Comparison of ENCODE assay signal across 22 cellular contexts in the genomic region with DNA sequence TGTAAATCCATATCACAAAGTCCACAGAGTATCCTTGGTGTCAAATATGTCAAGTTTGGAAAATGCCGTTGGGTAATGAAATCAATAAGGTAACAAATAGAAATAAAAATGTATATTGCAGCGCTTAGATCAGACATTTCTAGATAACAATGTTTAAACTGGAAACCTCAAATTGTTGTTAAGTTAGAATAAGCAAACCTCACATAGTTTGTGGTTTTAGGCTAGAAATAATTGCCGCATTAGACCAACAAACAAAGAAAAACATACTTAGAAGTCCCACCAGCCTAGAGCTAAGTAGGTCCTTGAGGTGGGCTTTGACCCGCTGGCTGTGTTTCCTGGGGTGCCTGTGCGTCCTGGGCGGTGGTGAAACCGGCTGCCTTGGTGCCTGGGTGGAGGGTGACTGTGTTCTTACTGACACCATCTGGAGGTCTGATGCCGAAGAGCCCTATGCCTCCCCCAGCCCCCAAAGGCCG.
"Had no signal": no experiment of that assay in that cellular context is flagged by ENCODE, and none has a peak within 500 bp of the region (broad histone marks: within the 10 kb centered on the region; RNA-seq: fewer than 3 reads in every experiment).

No MANE protein-coding gene starts in this region.

- H3K27ac ChIP-seq: coronary artery, esophagus squamous epithelium, gastrocnemius medialis, left ventricle myocardium inferior, ovary, prostate gland, thyroid gland, upper lobe of right lung had no signal

- H3K4me1 ChIP-seq: left ventricle myocardium inferior, prostate gland had no signal

- DNase-seq: activated B cell treated with CpG ODN at 0.5 μM for 24 hours; activated CD4-positive, alpha-beta T cell treated with anti-CD3 and anti-CD28 coated beads for 36 hours; activated CD4-positive, alpha-beta T cell treated with anti-CD3 and anti-CD28 coated beads, Interleukin-2, amount 50 U/mL, for 48 hours; activated gamma-delta T cell; activated naive CD4-positive, alpha-beta T cell treated with anti-CD3 and anti-CD28 coated beads, Interleukin-2, amount 50 U/mL, for 16 hours; activated naive CD8-positive, alpha-beta T cell treated with anti-CD3 and anti-CD28 coated beads, Interleukin-2, amount 50 U/mL, for 24 hours; activated T-cell treated with anti-CD3 and anti-CD28 coated beads, Interleukin-2, amount 50 U/mL, for 48 hours; central memory CD4-positive, alpha-beta T cell; endodermal cell; esophagus squamous epithelium; left ventricle myocardium inferior; midbrain; stimulated activated CD4-positive, alpha-beta T cell treated with anti-CD3 and anti-CD28 coated beads, Interleukin-12 subunit alpha, Interleukin-12 subunit beta, amount 100 ng/mL, for 4 hours; stimulated activated CD4-positive, alpha-beta T cell treated with anti-CD3 and anti-CD28 coated beads, Interleukin-4, amount 100 ng/mL, for 4 hours; T-helper 9 cell had no signal

- H3K9me3 ChIP-seq: esophagus squamous epithelium, gastrocnemius medialis, left ventricle myocardium inferior, ovary, prostate gland, thyroid gland, upper lobe of right lung had no signal

- H3K4me3 ChIP-seq: coronary artery, esophagus squamous epithelium, gastrocnemius medialis, left ventricle myocardium inferior, ovary, prostate gland, thyroid gland, upper lobe of right lung had no signal

- ATAC-seq: activated CD4-positive, alpha-beta T cell treated with anti-CD3 and anti-CD28 coated beads for 36 hours; activated naive CD8-positive, alpha-beta T cell treated with anti-CD3 and anti-CD28 coated beads, Interleukin-2, amount 50 U/mL, for 24 hours; gastrocnemius medialis; natural killer cell treated with Interleukin-12 subunit alpha and Interleukin-12 subunit beta and Interleukin-15 and Interleukin-18, amount 100 ng/mL, for 72 hours had no signal

- H3K36me3 ChIP-seq: esophagus squamous epithelium, gastrocnemius medialis, left ventricle myocardium inferior, ovary, prostate gland, thyroid gland, upper lobe of right lung had no signal

- H3K27me3 ChIP-seq: gastrocnemius medialis, ovary, thyroid gland, upper lobe of right lung had no signal
